Comparison of ENCODE assay signal across 1 cellular context in genomic region chr22:46061124-46061410, GRCh38.
TF ChIP-seq lines count a peak whose summit lies in the region.

No MANE protein-coding gene starts in this region.

TF ChIP-seq in H1, 55 proteins besides CTCF, POLR2A, EP300 and RAD21 (continued from another document):
- TF ChIP-seq BCL11A (IDR thresholded peaks at IDR 0.05; ENCODE audit: low read depth in 2 of 2, low read length in 2 of 2) (no peak), TAF1 (IDR thresholded peaks at IDR 0.05; ENCODE audit: low read depth, low read length) (no peak), HDAC6 (IDR thresholded peaks at IDR 0.05; ENCODE audit: low read depth, low read length) (no peak), SIX5 (IDR thresholded peaks at IDR 0.05; ENCODE audit: low read depth, low read length) (no peak), EZH2 (IDR thresholded peaks at IDR 0.05; ENCODE audit: low read depth, low read length, severe bottlenecking) (no peak), ATF2 (IDR thresholded peaks at IDR 0.05; ENCODE audit: low read length) (no peak), GABPA (IDR thresholded peaks at IDR 0.05; ENCODE audit: borderline replicate concordance, insufficient read depth, low read length) (no peak; the same call in 1 of the 2 replicates), SIN3A (conservative IDR thresholded peaks at IDR 0.05 in 1 of 2, IDR thresholded peaks at IDR 0.05 in 1 of 2; ENCODE audit: low read depth in 1 of 2, low read length in 2 of 2) (0 out of 4 replicates have a peak, but pooled peaks of 1 of the 2 experiments have one; percentile 7), SUZ12 (IDR thresholded peaks at IDR 0.05; ENCODE audit: low read length) (peak; percentile 43; the same call in 1 of the 2 replicates)
